ENCODE assay signal across 9 cellular contexts in genomic region chr7:47786557-47787248, GRCh38.
DNase-seq lines count a peak whose midpoint lies in the region; ATAC-seq and TF ChIP-seq lines count a peak whose summit lies in the region.
"Had no signal": no experiment of that assay in that cellular context is flagged by ENCODE, and none has a peak within 500 bp of the region (broad histone marks: within the 10 kb centered on the region; RNA-seq: fewer than 3 reads in every experiment).

No MANE protein-coding gene starts in this region.

- H3K36me3 Mint-ChIP-seq in type B pancreatic cell, result peaks cover 4% of the 10 kb centered on the region
- H3K36me3 Mint-ChIP-seq: activated naive CD8-positive, alpha-beta T cell had no signal

- H3K27ac ChIP-seq in HUES6 (ENCODE audit: low read depth, low read length) (peak overlapping the region; percentile 49; the same call in 1 of the 2 replicates), liver (ENCODE audit: low read depth in 1 of 2, low read length in 2 of 2) (peak overlapping the region in 1 of 2 donors; percentile 23)

- H3K9me3 Mint-ChIP-seq in type B pancreatic cell, result peaks cover 15% of the 10 kb centered on the region

- no peak overlapping the region for H3K4me3 ChIP-seq in HUES6 (ENCODE audit: low read depth, low read length)
- H3K4me3 ChIP-seq in cardiac fibroblast (replicated peaks in 1 of 2; ENCODE audit: low read depth in 2 of 2, low read length in 2 of 2), result no peak overlapping the region
- H3K4me3 ChIP-seq in liver (ENCODE audit: low read depth in 1 of 3, low read length in 3 of 3), result no peak overlapping the region

- H3K27me3 ChIP-seq in HUES6 (ENCODE audit: control insufficient read depth, insufficient read depth, low read length), result no peaks in the 10 kb centered on the region
- H3K27me3 ChIP-seq in liver (ENCODE audit: control insufficient read depth in 4 of 4, insufficient read depth in 4 of 4, low read length in 3 of 4), result no peaks in the 10 kb centered on the region

- TF ChIP-seq CTCF in cardiac fibroblast (IDR thresholded peaks at IDR 0.05; ENCODE audit: low read depth, low read length), result no peak
- no peak for TF ChIP-seq CTCF in liver (IDR thresholded peaks at IDR 0.05; ENCODE audit: low read depth, low read length, missing input control)
- no peak for TF ChIP-seq CTCF in type B pancreatic cell (conservative IDR thresholded peaks at IDR 0.05)

- H3K4me3 Mint-ChIP-seq in type B pancreatic cell, result no peak overlapping the region
- H3K4me3 Mint-ChIP-seq: activated naive CD8-positive, alpha-beta T cell had no signal

- WGBS in liver, result 71% methylated on average over 11 of the region's 11 CpGs

- H3K36me3 ChIP-seq in HUES6 (ENCODE audit: control insufficient read depth, insufficient read depth, low read length), result no peaks in the 10 kb centered on the region
- H3K36me3 ChIP-seq in liver (ENCODE audit: control insufficient read depth in 4 of 4, insufficient read depth in 3 of 4, low read depth in 1 of 4, low read length in 3 of 4), result no peaks in the 10 kb centered on the region

- no peak for TF ChIP-seq RAD21 in liver (IDR thresholded peaks at IDR 0.05)

- H3K9me3 ChIP-seq in HUES6 (ENCODE audit: control insufficient read depth, insufficient read depth, low read depth, low read length), result no peaks in the 10 kb centered on the region
- no peaks in the 10 kb centered on the region for H3K9me3 ChIP-seq in liver (ENCODE audit: control insufficient read depth in 4 of 4, low read length in 3 of 4)

- H3K9ac ChIP-seq in HUES6 (ENCODE audit: low read length) (peak overlapping the region; percentile 42), liver (ENCODE audit: low read depth in 1 of 2, low read length in 2 of 2) (no peak overlapping the region)

- peaks cover 13% of the 10 kb centered on the region for H3K27me3 Mint-ChIP-seq in type B pancreatic cell
- H3K27me3 Mint-ChIP-seq: activated naive CD8-positive, alpha-beta T cell had no signal

- ATAC-seq in GM18511 (IDR thresholded peaks at IDR 0.05; ENCODE audit: unreplicated experiment), result no peak
- no peak for ATAC-seq in GM19395 (IDR thresholded peaks at IDR 0.05; ENCODE audit: unreplicated experiment)

- DNase-seq in cardiac fibroblast (ENCODE audit: low read depth in 2 of 2), result peak; percentile 99
- no peak for DNase-seq in type B pancreatic cell (ENCODE audit: extremely low spot score, unreplicated experiment)
- DNase-seq in NCI-H446 (lab: John Stamatoyannopoulos, UW), result no peak
- DNase-seq in RPMI8226, result no peak

- peak overlapping the region; percentile 82 for H3K27ac Mint-ChIP-seq in type B pancreatic cell
- H3K27ac Mint-ChIP-seq: activated naive CD8-positive, alpha-beta T cell had no signal

- peaks cover 15% of the 10 kb centered on the region for H3K4me1 ChIP-seq in HUES6 (ENCODE audit: control insufficient read depth, insufficient read depth, low read length)
- H3K4me1 ChIP-seq in liver (ENCODE audit: control insufficient read depth in 4 of 4, insufficient read depth in 4 of 4, low read length in 3 of 4), result no peaks in the 10 kb centered on the region

- peaks cover 37% of the 10 kb centered on the region for H3K4me1 Mint-ChIP-seq in type B pancreatic cell (ENCODE audit: unreplicated experiment)

TF ChIP-seq in liver, 16 proteins besides CTCF, POLR2A, EP300 and RAD21:
- TF ChIP-seq JUND (IDR thresholded peaks at IDR 0.05) (peak; percentile 68 to 84), GABPA (IDR thresholded peaks at IDR 0.05 in 1 of 2, conservative IDR thresholded peaks at IDR 0.05 in 1 of 2) (no peak), FOXA1 (IDR thresholded peaks at IDR 0.05) (no peak), NR2F2 (IDR thresholded peaks at IDR 0.05) (peak; percentile 46), HNF4G (IDR thresholded peaks at IDR 0.05) (no peak), REST (IDR thresholded peaks at IDR 0.05) (no peak)

Comparison
In these comparisons a context has a peak if more than half of its experiments do, and no peak if none do; other contexts are left out.
1. DNase-seq: peak in cardiac fibroblast (2 of 2); none in type B pancreatic cell (single experiment), NCI-H446 (0 of 2) and RPMI8226 (single experiment).